ENCODE assay signal across 29 cellular contexts in the genomic region with DNA sequence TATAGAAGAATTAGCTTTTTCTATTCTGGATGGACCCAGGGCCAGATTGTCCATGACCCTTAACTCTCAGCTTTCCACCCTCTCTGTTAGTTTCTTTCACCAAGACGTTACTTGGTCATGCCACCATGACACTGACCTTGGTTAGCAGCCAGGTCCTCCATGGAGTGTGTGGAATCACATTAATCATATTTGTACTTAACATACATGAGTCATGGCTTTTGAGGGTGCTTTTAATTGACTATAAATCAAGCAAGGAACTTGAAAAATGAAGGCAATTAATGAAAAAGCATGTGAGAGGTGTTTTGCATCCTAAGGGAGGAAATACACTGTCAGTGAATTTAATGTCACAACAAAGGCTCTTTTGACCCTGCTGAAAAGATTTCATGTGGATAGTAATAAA.
A peak's percentile ranks its signal among the peaks of the same experiment; 100 is the strongest.
DNase-seq lines count a peak whose midpoint lies in the region; FAIRE-seq and TF ChIP-seq lines count a peak whose summit lies in the region.
"Had no signal": no experiment of that assay in that cellular context is flagged by ENCODE, and none has a peak within 500 bp of the region (broad histone marks: within the 10 kb centered on the region; RNA-seq: fewer than 3 reads in every experiment).

No MANE protein-coding gene starts in this region.

- in situ Hi-C loops in HAP-1 (cut with MboI; ENCODE audit: low sequenced_read_pairs): no loop called here

- H3K9me3 ChIP-seq in HAP-1: no peaks in the 10 kb centered on the region
- H3K9me3 ChIP-seq: neutrophil, prostate gland, sigmoid colon, uterus had no signal

- H3K27me3 ChIP-seq in bronchial epithelial cell (ENCODE audit: control insufficient read depth, insufficient read depth, low read length) (no peaks in the 10 kb centered on the region), HAP-1 (ENCODE audit: low read depth) (no peaks in the 10 kb centered on the region)
- H3K27me3 ChIP-seq: left lung, neutrophil, sigmoid colon, uterus had no signal

- no peaks in the 10 kb centered on the region for H3K4me1 ChIP-seq in HAP-1
- H3K4me1 ChIP-seq: left lung, prostate gland, sigmoid colon, uterus had no signal

- TF ChIP-seq CTCF in bronchial epithelial cell (IDR thresholded peaks at IDR 0.05; ENCODE audit: insufficient read depth, low read length, severe bottlenecking): no peak
- no peak for TF ChIP-seq CTCF in fibroblast of villous mesenchyme (IDR thresholded peaks at IDR 0.05; ENCODE audit: insufficient read depth, low read depth, low read length)

- DNase-seq in NCI-H1417 (lab: John Stamatoyannopoulos, UW) (peak in 2 of 3 experiments; percentile 19 to 62), NCI-H1417 treated with DMSO at 0.1 percent for 48 hours (lab: John Stamatoyannopoulos, UW) (no peak), bronchial epithelial cell (ENCODE audit: low read depth) (peak; percentile 43), fibroblast of villous mesenchyme (ENCODE audit: low read depth) (peak; percentile 33), SHP77 treated with DMSO at 0.1 percent for 48 hours (lab: John Stamatoyannopoulos, UW) (no peak), HUDEP-2 (lab: John Stamatoyannopoulos, UW; ENCODE audit: unreplicated experiment in 76 of 76) (no peak), HAP-1 (ENCODE audit: low spot score in 2 of 2) (no peak)
- DNase-seq in activated effector memory CD4-positive, alpha-beta T cell treated with Interleukin-2 at 50 U/mL for 16 hours: no peak
- DNase-seq: 8988T; activated CD4-positive, alpha-beta T cell treated with anti-CD3 and anti-CD28 coated beads for 4 hours; activated gamma-delta T cell treated with Interleukin-2 at 50 U/mL for 16 hours; activated T-cell treated with anti-CD3 and anti-CD28 coated beads, Interleukin-2, amount 50 U/mL, for 1 hour; AML-193; CD4-positive, alpha-beta T cell; cerebellar nuclear complex; hypothalamus; immature natural killer cell; left lung; naive B cell; NCI-H146; NCI-H2107; NCI-H446 treated with DMSO at 0.1 percent for 48 hours; sigmoid colon; stimulated activated naive CD4-positive, alpha-beta T cell had no signal

- FAIRE-seq in bronchial epithelial cell (lab: Jason Lieb, UNC): no peak
- FAIRE-seq: D721Med, H54 had no signal

- H3K4me3 ChIP-seq in bronchial epithelial cell (ENCODE audit: low read depth, low read length) (no peak overlapping the region), fibroblast of villous mesenchyme (ENCODE audit: low read depth, low read length) (no peak overlapping the region), HAP-1 (no peak overlapping the region)
- H3K4me3 ChIP-seq: left lung, prostate gland, sigmoid colon, uterus had no signal

- H3K36me3 ChIP-seq in bronchial epithelial cell (ENCODE audit: control insufficient read depth, insufficient read depth, low read length) (no peaks in the 10 kb centered on the region), HAP-1 (replicated peaks) (no peaks in the 10 kb centered on the region)
- H3K36me3 ChIP-seq: left lung, neutrophil, prostate gland, sigmoid colon, uterus had no signal

Comparison
In these comparisons a context has a peak if more than half of its experiments do, and no peak if none do; other contexts are left out.
1. DNase-seq: peak in NCI-H1417 (2 of 3), bronchial epithelial cell (single experiment) and fibroblast of villous mesenchyme (single experiment); none in NCI-H1417 treated with DMSO at 0.1 percent for 48 hours (single experiment), SHP77 treated with DMSO at 0.1 percent for 48 hours (single experiment), HUDEP-2 (0 of 76), HAP-1 (0 of 2) and activated effector memory CD4-positive, alpha-beta T cell treated with Interleukin-2 at 50 U/mL for 16 hours (single experiment).